In genomic region chr13:113992276-113993005, GRCh38 we compare ENCODE assay signal across 1 cellular context.
TF ChIP-seq lines count a peak whose summit lies in the region.

No MANE protein-coding gene starts in this region.

TF ChIP-seq in HepG2, 621 proteins besides CTCF, POLR2A, EP300 and RAD21 (continued from another document):
- TF ChIP-seq ZNF18 (CRISPR knock-in tag; IDR thresholded peaks at IDR 0.05; ENCODE audit: insufficient replicate concordance) (no peak), ZBTB7B (CRISPR knock-in tag; IDR thresholded peaks at IDR 0.05) (no peak), MXD1 (CRISPR knock-in tag; IDR thresholded peaks at IDR 0.05) (no peak), ZNF276 (CRISPR knock-in tag; IDR thresholded peaks at IDR 0.05; ENCODE audit: low read depth) (no peak), MAZ (IDR thresholded peaks at IDR 0.05; ENCODE audit: borderline replicate concordance, low read depth, low read length) (no peak), MAZ (CRISPR knock-in tag; IDR thresholded peaks at IDR 0.05; ENCODE audit: low read depth) (no peak), SRY (CRISPR knock-in tag; IDR thresholded peaks at IDR 0.05) (no peak), ZNF143 (CRISPR knock-in tag; IDR thresholded peaks at IDR 0.05) (no peak), ZBTB38 (CRISPR knock-in tag; IDR thresholded peaks at IDR 0.05) (no peak)
TF ChIP-seq in HepG2: peak in this region for 0.
